In genomic region chr1:32464716-32465540, GRCh38 we compare ENCODE assay signal across 1 cellular context.
A peak's percentile ranks its signal among the peaks of the same experiment; 100 is the strongest.
TF ChIP-seq lines count a peak whose summit lies in the region.

ZBTB8B (plus strand) TSS chr1:32465072; CDS start chr1:32470625, 5,553 bp downstream.

TF ChIP-seq in HepG2, 621 proteins besides CTCF, POLR2A, EP300 and RAD21 (continued from another document and continues in another):
- TF ChIP-seq ZNF446 (CRISPR knock-in tag; IDR thresholded peaks at IDR 0.05), result no peak
- TF ChIP-seq MEIS2 (CRISPR knock-in tag; IDR thresholded peaks at IDR 0.05), result no peak
- 0 out of 2 replicates have a peak, but pooled peaks have one; percentile 29 for TF ChIP-seq ZBTB7B (CRISPR knock-in tag; IDR thresholded peaks at IDR 0.05)
- TF ChIP-seq DZIP1 (CRISPR knock-in tag; IDR thresholded peaks at IDR 0.05), result 0 out of 2 replicates have a peak, but pooled peaks have one; percentile 37
- no peak for TF ChIP-seq ZFP36L2 (CRISPR knock-in tag; IDR thresholded peaks at IDR 0.05)
- no peak for TF ChIP-seq ZNF17 (CRISPR knock-in tag; IDR thresholded peaks at IDR 0.05)
- no peak for TF ChIP-seq SMAD3 (CRISPR knock-in tag; IDR thresholded peaks at IDR 0.05)
- no peak for TF ChIP-seq SRSF9 (IDR thresholded peaks at IDR 0.05; ENCODE audit: borderline replicate concordance, insufficient read depth, low read depth, low read length, poor library complexity, severe bottlenecking)
- TF ChIP-seq HOXA7 (CRISPR knock-in tag; IDR thresholded peaks at IDR 0.05), result no peak
- no peak for TF ChIP-seq ZNF33B (CRISPR knock-in tag; IDR thresholded peaks at IDR 0.05)
- TF ChIP-seq PBX2 (CRISPR knock-in tag; IDR thresholded peaks at IDR 0.05), result peak; percentile 94
- TF ChIP-seq, protein P1, sequence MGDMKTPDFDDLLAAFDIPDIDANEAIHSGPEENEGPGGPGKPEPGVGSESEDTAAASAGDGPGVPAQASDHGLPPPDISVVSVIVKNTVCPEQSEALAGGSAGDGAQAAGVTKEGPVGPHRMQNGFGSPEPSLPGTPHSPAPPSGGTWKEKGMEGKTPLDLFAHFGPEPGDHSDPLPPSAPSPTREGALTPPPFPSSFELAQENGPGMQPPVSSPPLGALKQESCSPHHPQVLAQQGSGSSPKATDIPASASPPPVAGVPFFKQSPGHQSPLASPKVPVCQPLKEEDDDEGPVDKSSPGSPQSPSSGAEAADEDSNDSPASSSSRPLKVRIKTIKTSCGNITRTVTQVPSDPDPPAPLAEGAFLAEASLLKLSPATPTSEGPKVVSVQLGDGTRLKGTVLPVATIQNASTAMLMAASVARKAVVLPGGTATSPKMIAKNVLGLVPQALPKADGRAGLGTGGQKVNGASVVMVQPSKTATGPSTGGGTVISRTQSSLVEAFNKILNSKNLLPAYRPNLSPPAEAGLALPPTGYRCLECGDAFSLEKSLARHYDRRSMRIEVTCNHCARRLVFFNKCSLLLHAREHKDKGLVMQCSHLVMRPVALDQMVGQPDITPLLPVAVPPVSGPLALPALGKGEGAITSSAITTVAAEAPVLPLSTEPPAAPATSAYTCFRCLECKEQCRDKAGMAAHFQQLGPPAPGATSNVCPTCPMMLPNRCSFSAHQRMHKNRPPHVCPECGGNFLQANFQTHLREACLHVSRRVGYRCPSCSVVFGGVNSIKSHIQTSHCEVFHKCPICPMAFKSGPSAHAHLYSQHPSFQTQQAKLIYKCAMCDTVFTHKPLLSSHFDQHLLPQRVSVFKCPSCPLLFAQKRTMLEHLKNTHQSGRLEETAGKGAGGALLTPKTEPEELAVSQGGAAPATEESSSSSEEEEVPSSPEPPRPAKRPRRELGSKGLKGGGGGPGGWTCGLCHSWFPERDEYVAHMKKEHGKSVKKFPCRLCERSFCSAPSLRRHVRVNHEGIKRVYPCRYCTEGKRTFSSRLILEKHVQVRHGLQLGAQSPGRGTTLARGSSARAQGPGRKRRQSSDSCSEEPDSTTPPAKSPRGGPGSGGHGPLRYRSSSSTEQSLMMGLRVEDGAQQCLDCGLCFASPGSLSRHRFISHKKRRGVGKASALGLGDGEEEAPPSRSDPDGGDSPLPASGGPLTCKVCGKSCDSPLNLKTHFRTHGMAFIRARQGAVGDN (CRISPR knock-in tag; IDR thresholded peaks at IDR 0.05), result peak; percentile 79
- TF ChIP-seq CREB1 (IDR thresholded peaks at IDR 0.05), result no peak
- no peak for TF ChIP-seq CREB1 (CRISPR knock-in tag; IDR thresholded peaks at IDR 0.05)
- no peak for TF ChIP-seq SRSF4 (IDR thresholded peaks at IDR 0.05; ENCODE audit: low read depth, low read length, poor library complexity, severe bottlenecking)
- no peak for TF ChIP-seq DNMT3B (CRISPR knock-in tag; conservative IDR thresholded peaks at IDR 0.05)
- TF ChIP-seq JUND (CRISPR knock-in tag; IDR thresholded peaks at IDR 0.05), result no peak
- no peak for TF ChIP-seq USF2 (IDR thresholded peaks at IDR 0.05; ENCODE audit: low read depth, low read length)
- TF ChIP-seq USF2 (CRISPR knock-in tag; IDR thresholded peaks at IDR 0.05; ENCODE audit: borderline replicate concordance), result no peak
- no peak for TF ChIP-seq BCLAF1 (IDR thresholded peaks at IDR 0.05)
- TF ChIP-seq ONECUT2 (CRISPR knock-in tag; IDR thresholded peaks at IDR 0.05), result no peak
- TF ChIP-seq SALL1 (CRISPR knock-in tag; IDR thresholded peaks at IDR 0.05), result no peak
- TF ChIP-seq ZNF101 (CRISPR knock-in tag; IDR thresholded peaks at IDR 0.05; ENCODE audit: borderline replicate concordance, low read depth), result no peak
- no peak for TF ChIP-seq BHLHE40 (IDR thresholded peaks at IDR 0.05; ENCODE audit: low read length)
- TF ChIP-seq, protein P2, sequence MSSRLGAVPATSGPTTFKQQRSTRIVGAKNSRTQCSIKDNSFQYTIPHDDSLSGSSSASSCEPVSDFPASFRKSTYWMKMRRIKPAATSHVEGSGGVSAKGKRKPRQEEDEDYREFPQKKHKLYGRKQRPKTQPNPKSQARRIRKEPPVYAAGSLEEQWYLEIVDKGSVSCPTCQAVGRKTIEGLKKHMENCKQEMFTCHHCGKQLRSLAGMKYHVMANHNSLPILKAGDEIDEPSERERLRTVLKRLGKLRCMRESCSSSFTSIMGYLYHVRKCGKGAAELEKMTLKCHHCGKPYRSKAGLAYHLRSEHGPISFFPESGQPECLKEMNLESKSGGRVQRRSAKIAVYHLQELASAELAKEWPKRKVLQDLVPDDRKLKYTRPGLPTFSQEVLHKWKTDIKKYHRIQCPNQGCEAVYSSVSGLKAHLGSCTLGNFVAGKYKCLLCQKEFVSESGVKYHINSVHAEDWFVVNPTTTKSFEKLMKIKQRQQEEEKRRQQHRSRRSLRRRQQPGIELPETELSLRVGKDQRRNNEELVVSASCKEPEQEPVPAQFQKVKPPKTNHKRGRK (CRISPR knock-in tag; IDR thresholded peaks at IDR 0.05), result no peak
- peak; percentile 52 for TF ChIP-seq YY1 (IDR thresholded peaks at IDR 0.05; ENCODE audit: insufficient read depth, insufficient replicate concordance, low read depth, low read length)
- TF ChIP-seq SNAPC4 (CRISPR knock-in tag; IDR thresholded peaks at IDR 0.05), result 0 out of 2 replicates have a peak, but pooled peaks have one; percentile 38
- TF ChIP-seq PRMT3 (CRISPR knock-in tag; IDR thresholded peaks at IDR 0.05; ENCODE audit: borderline replicate concordance, low read depth), result no peak
- no peak for TF ChIP-seq EZH2 (conservative IDR thresholded peaks at IDR 0.05; ENCODE audit: low read depth, low read length)
- no peak for TF ChIP-seq RXRB (CRISPR knock-in tag; IDR thresholded peaks at IDR 0.05; ENCODE audit: borderline replicate concordance)
- TF ChIP-seq, protein P3, sequence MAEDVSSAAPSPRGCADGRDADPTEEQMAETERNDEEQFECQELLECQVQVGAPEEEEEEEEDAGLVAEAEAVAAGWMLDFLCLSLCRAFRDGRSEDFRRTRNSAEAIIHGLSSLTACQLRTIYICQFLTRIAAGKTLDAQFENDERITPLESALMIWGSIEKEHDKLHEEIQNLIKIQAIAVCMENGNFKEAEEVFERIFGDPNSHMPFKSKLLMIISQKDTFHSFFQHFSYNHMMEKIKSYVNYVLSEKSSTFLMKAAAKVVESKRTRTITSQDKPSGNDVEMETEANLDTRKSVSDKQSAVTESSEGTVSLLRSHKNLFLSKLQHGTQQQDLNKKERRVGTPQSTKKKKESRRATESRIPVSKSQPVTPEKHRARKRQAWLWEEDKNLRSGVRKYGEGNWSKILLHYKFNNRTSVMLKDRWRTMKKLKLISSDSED (CRISPR knock-in tag; IDR thresholded peaks at IDR 0.05), result no peak
- TF ChIP-seq ISL2 (CRISPR knock-in tag; IDR thresholded peaks at IDR 0.05), result no peak
- TF ChIP-seq HDAC1 (CRISPR knock-in tag; IDR thresholded peaks at IDR 0.05), result no peak; the same call in 1 of the 2 replicates
- TF ChIP-seq TBL1XR1 (IDR thresholded peaks at IDR 0.05; ENCODE audit: borderline replicate concordance, low read length, partially characterized antibody), result no peak
- TF ChIP-seq ZNF800 (CRISPR knock-in tag; IDR thresholded peaks at IDR 0.05), result 0 out of 2 replicates have a peak, but pooled peaks have one; percentile 61
- TF ChIP-seq PLRG1 (conservative IDR thresholded peaks at IDR 0.05), result no peak
